19 cellular contexts compared by ENCODE assay signal in the genomic region with DNA sequence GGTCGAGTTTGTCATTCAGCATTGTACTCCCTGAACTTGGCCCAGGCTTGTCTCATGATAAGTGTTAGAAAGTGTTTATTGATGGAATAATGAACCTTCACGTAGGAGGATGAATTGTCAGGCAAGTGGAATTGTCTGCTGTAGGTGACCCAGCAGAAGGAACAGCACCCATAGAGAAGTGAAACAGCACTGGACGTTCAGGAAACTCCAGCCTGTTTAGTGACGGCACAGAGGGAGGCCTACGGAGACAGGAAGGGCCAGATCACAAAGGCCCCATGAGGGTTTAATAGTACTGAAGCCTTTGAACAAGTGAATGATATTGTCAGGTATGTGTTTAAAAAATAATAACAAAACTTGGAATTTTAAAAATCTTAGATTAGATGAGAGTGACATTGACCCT. TPM values are rescaled to one million over a fixed set of nuclear protein-coding genes. Genes with fewer than 3 reads are reported as not detected.
A peak's percentile ranks its signal among the peaks of the same experiment; 100 is the strongest.
DNase-seq lines count a peak whose midpoint lies in the region; ATAC-seq, FAIRE-seq and TF ChIP-seq lines count a peak whose summit lies in the region.
"Had no signal": no experiment of that assay in that cellular context is flagged by ENCODE, and none has a peak within 500 bp of the region (broad histone marks: within the 10 kb centered on the region; RNA-seq: fewer than 3 reads in every experiment).

No MANE protein-coding gene starts in this region.

- H3K4me3 Mint-ChIP-seq in activated CD8-positive, alpha-beta T cell treated with anti-CD3 and anti-CD28 coated beads for 36 hours, result peak overlapping the region; percentile 93
- H3K4me3 Mint-ChIP-seq in activated CD8-positive, alpha-beta T cell treated with anti-CD3 and anti-CD28 coated beads, Interleukin-2, amount 10 ng/mL, durations not matched to agents 7 days and 5 days, result no peak overlapping the region
- no peak overlapping the region for H3K4me3 Mint-ChIP-seq in naive thymus-derived CD4-positive, alpha-beta T cell
- H3K4me3 Mint-ChIP-seq: GM23338 had no signal

- FAIRE-seq in GM18507 (lab: Jason Lieb, UNC) (peak; percentile 70), GM12878 (lab: Jason Lieb, UNC) (no peak), RCC 7860 (lab: Jason Lieb, UNC) (no peak)

- H3K27me3 Mint-ChIP-seq in activated CD8-positive, alpha-beta T cell treated with anti-CD3 and anti-CD28 coated beads for 36 hours, result no peaks in the 10 kb centered on the region
- H3K27me3 Mint-ChIP-seq in activated CD8-positive, alpha-beta T cell treated with anti-CD3 and anti-CD28 coated beads, Interleukin-2, amount 10 ng/mL, durations not matched to agents 7 days and 5 days (ENCODE audit: low read depth), result no peaks in the 10 kb centered on the region
- H3K27me3 Mint-ChIP-seq in naive thymus-derived CD4-positive, alpha-beta T cell, result peaks cover 0 to 2% (median 0%) of the 10 kb centered on the region in 5 donors

- no peak for DNase-seq in activated CD8-positive, alpha-beta T cell treated with anti-CD3 and anti-CD28 coated beads for 36 hours
- no peak for DNase-seq in activated CD8-positive, alpha-beta T cell treated with anti-CD3 and anti-CD28 coated beads, Interleukin-2, amount 10 ng/mL, durations not matched to agents 7 days and 5 days
- DNase-seq in GM18507 (ENCODE audit: extremely low spot score, insufficient read length, low read depth) (no peak), GM12878 (ENCODE audit: low read depth, low spot score) (no peak), spleen (no peak), BE2C (no peak), RCC 7860 (ENCODE audit: low spot score) (no peak)
- no peak for DNase-seq in naive thymus-derived CD4-positive, alpha-beta T cell
- DNase-seq: ACHN; activated naive CD4-positive, alpha-beta T cell treated with anti-CD3 and anti-CD28 coated beads for 36 hours; brain microvascular endothelial cell; Calu3; GDM1; NCI-H187; NCI-H510A treated with DMSO at 0.1 percent for 48 hours; sigmoid colon; stimulated activated CD4-positive, alpha-beta T cell treated with anti-CD3 and anti-CD28 coated beads, Interleukin-4, amount 100 ng/mL, for 24 hours had no signal

- peaks cover 69% of the 10 kb centered on the region for H3K79me2 ChIP-seq in GM12878 (ENCODE audit: control insufficient read depth, insufficient read depth, low read length)

- no TSS peak for BruUV-seq in GM12878 (replicated peaks; lab: Mats Ljungman, UMichigan)

- intact Hi-C loops in activated CD8-positive, alpha-beta T cell treated with anti-CD3 and anti-CD28 coated beads for 36 hours (cut with micrococcal nuclease), result no loop called here
- intact Hi-C loops in GM12878 (cut with micrococcal nuclease; ENCODE audit: unreplicated experiment), result loop anchor here (5.0 kb wide), 1 partner anchor 199 kb away; no protein-coding TSS in a partner anchor
- intact Hi-C loops in spleen (cut with DNase I; ENCODE audit: low total_unique reads), result loop anchor here (10.0 kb wide), 1 partner anchor 62 kb away; no protein-coding TSS in a partner anchor
- intact Hi-C loops in naive thymus-derived CD4-positive, alpha-beta T cell (cut with micrococcal nuclease), result loop anchor here (5.0 to 10.0 kb wide), 4 partner anchors 429 to 1218 kb away; no protein-coding TSS in a partner anchor

- H3K4me3 ChIP-seq in GM12878 (peak overlapping the region; percentile 74), spleen (peak overlapping the region in 2 of 8 donors; percentile 83 to 85), BE2C (ENCODE audit: low read depth, low read length) (no peak overlapping the region)
- no peak overlapping the region for H3K4me3 ChIP-seq in naive thymus-derived CD4-positive, alpha-beta T cell (ENCODE audit: low read length)
- H3K4me3 ChIP-seq: esophagus muscularis mucosa, GM23338, sigmoid colon had no signal

- no peaks in the 10 kb centered on the region for H3K9me3 Mint-ChIP-seq in activated CD8-positive, alpha-beta T cell treated with anti-CD3 and anti-CD28 coated beads for 36 hours
- H3K9me3 Mint-ChIP-seq in activated CD8-positive, alpha-beta T cell treated with anti-CD3 and anti-CD28 coated beads, Interleukin-2, amount 10 ng/mL, durations not matched to agents 7 days and 5 days (ENCODE audit: insufficient read depth), result no peaks in the 10 kb centered on the region
- peaks cover 0 to 2% (median 0%) of the 10 kb centered on the region in 11 donors for H3K9me3 Mint-ChIP-seq in naive thymus-derived CD4-positive, alpha-beta T cell
- H3K9me3 Mint-ChIP-seq: activated naive CD4-positive, alpha-beta T cell treated with anti-CD3 and anti-CD28 coated beads for 36 hours; GM23338 had no signal

- peak overlapping the region; percentile 98 for H3K27ac ChIP-seq in GM12878 (ENCODE audit: control insufficient read depth, insufficient read depth)
- peak overlapping the region in 6 of 8 donors; percentile 91 to 97 (median 95) for H3K27ac ChIP-seq in spleen
- no peak overlapping the region for H3K27ac ChIP-seq in naive thymus-derived CD4-positive, alpha-beta T cell (ENCODE audit: low read depth, low read length)
- H3K27ac ChIP-seq: brain microvascular endothelial cell, esophagus muscularis mucosa, sigmoid colon had no signal

- RAD21 ChIA-PET in GM12878 (lab: Charles Lee; ENCODE audit: unreplicated experiment), result interaction anchor here (1.0 to 3.3 kb wide), 2 partner anchors 63 to 64 kb away, joined by 4 to 17 read pairs; no protein-coding TSS in a partner anchor

- SMC1A ChIA-PET in GM12878 (lab: Charles Lee; ENCODE audit: uncharacterized antibody, unreplicated experiment), result interaction anchor here (1.1 to 3.7 kb wide), 3 partner anchors 9 to 28 kb away, joined by 4 to 23 read pairs (median 6); no protein-coding TSS in a partner anchor

- TF ChIP-seq CTCF in activated CD8-positive, alpha-beta T cell treated with anti-CD3 and anti-CD28 coated beads for 36 hours (IDR thresholded peaks at IDR 0.05), result no peak
- TF ChIP-seq CTCF in GM12878 (IDR thresholded peaks at IDR 0.05 in 2 of 3, conservative IDR thresholded peaks at IDR 0.05 in 1 of 3; ENCODE audit: control insufficient read depth in 2 of 3, extremely low read depth in 1 of 3, insufficient read depth in 1 of 3, low read depth in 3 of 3, low read length in 3 of 3) (no peak), spleen (IDR thresholded peaks at IDR 0.05 in 8 of 11, conservative IDR thresholded peaks at IDR 0.05 in 3 of 11) (no peak), BE2C (IDR thresholded peaks at IDR 0.05; ENCODE audit: low read depth, low read length) (no peak)

- no peak for TF ChIP-seq RAD21 in GM12878 (IDR thresholded peaks at IDR 0.05; ENCODE audit: insufficient read depth, low read depth, low read length)

- 0 out of 2 replicates have a peak, but pooled peaks cover 3% of the 10 kb centered on the region for H4K20me1 ChIP-seq in GM12878 (ENCODE audit: control insufficient read depth, insufficient read depth)

- H3K9me3 ChIP-seq in GM12878 (replicated peaks; ENCODE audit: control insufficient read depth, insufficient read depth, low read length) (no peaks in the 10 kb centered on the region), spleen (no peaks in the 10 kb centered on the region), BE2C (no peaks in the 10 kb centered on the region)
- no peaks in the 10 kb centered on the region for H3K9me3 ChIP-seq in naive thymus-derived CD4-positive, alpha-beta T cell (ENCODE audit: control insufficient read depth in 2 of 3, low read length in 3 of 3)
- H3K9me3 ChIP-seq: esophagus muscularis mucosa, sigmoid colon had no signal

- H3K36me3 Mint-ChIP-seq in activated CD8-positive, alpha-beta T cell treated with anti-CD3 and anti-CD28 coated beads for 36 hours (ENCODE audit: low read depth), result peaks cover 64% of the 10 kb centered on the region
- peaks cover 41% of the 10 kb centered on the region for H3K36me3 Mint-ChIP-seq in activated CD8-positive, alpha-beta T cell treated with anti-CD3 and anti-CD28 coated beads, Interleukin-2, amount 10 ng/mL, durations not matched to agents 7 days and 5 days (ENCODE audit: low read depth)
- peaks cover 0 to 31% (median 0%) of the 10 kb centered on the region in 5 donors for H3K36me3 Mint-ChIP-seq in naive thymus-derived CD4-positive, alpha-beta T cell

- peak overlapping the region; percentile 51 for H3K9ac ChIP-seq in GM12878 (ENCODE audit: control insufficient read depth, insufficient read depth, low read length)

- peak overlapping the region; percentile 74 for H3K4me2 ChIP-seq in GM12878 (ENCODE audit: control insufficient read depth, insufficient read depth)
- H3K4me2 ChIP-seq: GM23338 had no signal

- peaks cover 36% of the 10 kb centered on the region for H3K4me1 ChIP-seq in GM12878 (ENCODE audit: control insufficient read depth, insufficient read depth, low read length)
- peaks cover 20 to 84% (median 73%) of the 10 kb centered on the region in 6 donors for H3K4me1 ChIP-seq in spleen
- H3K4me1 ChIP-seq in BE2C, result no peaks in the 10 kb centered on the region
- H3K4me1 ChIP-seq in naive thymus-derived CD4-positive, alpha-beta T cell (ENCODE audit: control insufficient read depth in 2 of 2, insufficient read depth in 2 of 2, low read length in 2 of 2), result peaks cover 0 to 23% of the 10 kb centered on the region in 2 donors

- H3K36me3 ChIP-seq in GM12878 (ENCODE audit: control insufficient read depth in 2 of 2, insufficient read depth in 2 of 2, low read length in 1 of 2) (peaks cover 3 to 11% of the 10 kb centered on the region in 2 experiments; a peak in 2 of 4 replicates), spleen (peaks cover 0 to 29% (median 0%) of the 10 kb centered on the region in 6 donors), BE2C (no peaks in the 10 kb centered on the region)
- no peaks in the 10 kb centered on the region for H3K36me3 ChIP-seq in naive thymus-derived CD4-positive, alpha-beta T cell (ENCODE audit: control insufficient read depth in 2 of 3, insufficient read depth in 3 of 3, low read length in 3 of 3)
- H3K36me3 ChIP-seq: brain microvascular endothelial cell, esophagus muscularis mucosa, sigmoid colon had no signal

- no peak for TF ChIP-seq POLR2A in GM12878 (IDR thresholded peaks at IDR 0.05; ENCODE audit: low read depth, low read length)
- TF ChIP-seq POLR2A in spleen (IDR thresholded peaks at IDR 0.05), result no peak

- no peak overlapping the region; the same call in 1 of the 2 replicates for H2AFZ ChIP-seq in GM12878 (ENCODE audit: control insufficient read depth, low read depth, low read length)
- H2AFZ ChIP-seq: GM23338 had no signal

- H3K27me3 ChIP-seq in GM12878 (replicated peaks in 1 of 2; ENCODE audit: control insufficient read depth in 2 of 2, insufficient read depth in 2 of 2, low read length in 1 of 2) (no peaks in the 10 kb centered on the region), spleen (replicated peaks in 1 of 7) (no peaks in the 10 kb centered on the region), BE2C (peaks cover 27% of the 10 kb centered on the region)
- H3K27me3 ChIP-seq in naive thymus-derived CD4-positive, alpha-beta T cell (ENCODE audit: control insufficient read depth in 2 of 2, insufficient read depth in 2 of 2, low read length in 2 of 2), result no peaks in the 10 kb centered on the region
- H3K27me3 ChIP-seq: brain microvascular endothelial cell, sigmoid colon had no signal

- TF ChIP-seq EP300 in GM12878 (IDR thresholded peaks at IDR 0.05; ENCODE audit: borderline replicate concordance in 1 of 2, control insufficient read depth in 1 of 2, low read depth in 2 of 2, low read length in 2 of 2), result no peak

- peaks cover 59% of the 10 kb centered on the region for H3K4me1 Mint-ChIP-seq in activated CD8-positive, alpha-beta T cell treated with anti-CD3 and anti-CD28 coated beads for 36 hours (ENCODE audit: low read depth)
- peaks cover 51% of the 10 kb centered on the region for H3K4me1 Mint-ChIP-seq in activated CD8-positive, alpha-beta T cell treated with anti-CD3 and anti-CD28 coated beads, Interleukin-2, amount 10 ng/mL, durations not matched to agents 7 days and 5 days (ENCODE audit: low read depth)
- H3K4me1 Mint-ChIP-seq in naive thymus-derived CD4-positive, alpha-beta T cell, result peaks cover 6 to 64% (median 15%) of the 10 kb centered on the region in 7 donors

- no peak for ATAC-seq in activated CD8-positive, alpha-beta T cell treated with anti-CD3 and anti-CD28 coated beads for 36 hours
- no peak for ATAC-seq in activated CD8-positive, alpha-beta T cell treated with anti-CD3 and anti-CD28 coated beads, Interleukin-2, amount 10 ng/mL, durations not matched to agents 7 days and 5 days
- ATAC-seq in GM12878, result peak; percentile 43
- ATAC-seq in naive thymus-derived CD4-positive, alpha-beta T cell, result no peak
- ATAC-seq: GM23338 had no signal

- POLR2A ChIA-PET in activated CD8-positive, alpha-beta T cell treated with anti-CD3 and anti-CD28 coated beads for 36 hours (lab: Charles Lee), result interaction anchor here (0.9 kb wide), 1 partner anchor 11 kb away, joined by 5 read pairs; no protein-coding TSS in a partner anchor
- POLR2A ChIA-PET in activated CD8-positive, alpha-beta T cell treated with anti-CD3 and anti-CD28 coated beads, Interleukin-2, amount 10 ng/mL, durations not matched to agents 7 days and 5 days (lab: Charles Lee), result no interaction called here
- POLR2A ChIA-PET in GM12878 (lab: Charles Lee), result interaction anchor here (0.8 to 2.4 kb wide), 4 partner anchors 8 to 58 kb away, joined by 3 to 6 read pairs (median 4); partner anchors contain the start of gene SF3B5
- POLR2A ChIA-PET in naive thymus-derived CD4-positive, alpha-beta T cell (lab: Charles Lee), result no interaction called here

- CTCF ChIA-PET in activated CD8-positive, alpha-beta T cell treated with anti-CD3 and anti-CD28 coated beads for 36 hours (lab: Charles Lee), result no interaction called here
- CTCF ChIA-PET in activated CD8-positive, alpha-beta T cell treated with anti-CD3 and anti-CD28 coated beads, Interleukin-2, amount 10 ng/mL, durations not matched to agents 7 days and 5 days (lab: Charles Lee), result no interaction called here
- CTCF ChIA-PET in GM12878 (lab: Yijun Ruan, JAX), result interaction anchor here (0.9 to 3.5 kb wide), 5 partner anchors 10 to 63 kb away, joined by 3 to 12 read pairs (median 5); no protein-coding TSS in a partner anchor
- CTCF ChIA-PET in naive thymus-derived CD4-positive, alpha-beta T cell (lab: Charles Lee), result interaction anchor here (0.6 kb wide), 1 partner anchor 251 kb away, joined by 3 read pairs; no protein-coding TSS in a partner anchor

- peak overlapping the region; percentile 94 for H3K27ac Mint-ChIP-seq in activated CD8-positive, alpha-beta T cell treated with anti-CD3 and anti-CD28 coated beads for 36 hours
- H3K27ac Mint-ChIP-seq in activated CD8-positive, alpha-beta T cell treated with anti-CD3 and anti-CD28 coated beads, Interleukin-2, amount 10 ng/mL, durations not matched to agents 7 days and 5 days, result no peak overlapping the region
- H3K27ac Mint-ChIP-seq in naive thymus-derived CD4-positive, alpha-beta T cell, result peak overlapping the region in 1 of 9 donors; percentile 98
- H3K27ac Mint-ChIP-seq: GM23338 had no signal

- 2% methylated on average over 5 of the region's 5 CpGs for WGBS in GM12878 (ENCODE audit: insufficient coverage, insufficient replicate concordance, low lambda C conversion rate, missing lambda C conversion rate)
- WGBS in spleen, 5 donors, result 57 to 72% (median 66%) methylated on average over 5 of the region's 5 CpGs

- in situ Hi-C loops in GM12878 (cut with MboI), result loop anchor here (5.0 kb wide), 1 partner anchor 64 kb away; no protein-coding TSS in a partner anchor

RNA-seq across cellular contexts. Expression of gene STX11, which starts 2.9 kb away (rescaled TPM):
- total RNA-seq in activated CD8-positive, alpha-beta T cell treated with anti-CD3 and anti-CD28 coated beads for 36 hours, result 10 to 100 TPM; 19.4 to 20.7 TPM
- 10 to 100 TPM; 13.9 to 14.1 TPM for total RNA-seq in activated CD8-positive, alpha-beta T cell treated with anti-CD3 and anti-CD28 coated beads, Interleukin-2, amount 10 ng/mL, durations not matched to agents 7 days and 5 days
- total RNA-seq in GM12878 (2013; cell fraction: nucleolus; rRNA removed), result 23.8 and 25.7 TPM in 2 replicates
- total RNA-seq in GM12878 (2014; rRNA removed), result 21.3 and 22.0 TPM in 2 replicates
- total RNA-seq in GM12878 (2014; rRNA removed; fragmentation: Illumina TruSeq; extraction: Trizol), result 9.2 and 10.1 TPM in 2 replicates
- total RNA-seq in GM12878 (2021), result 20.9 and 23.2 TPM in 2 replicates
- 8.4 TPM for polyA plus RNA-seq in GM12878 (2011; ENCODE audit: low read depth)
- polyA plus RNA-seq in GM12878 (2011; rRNA removed), result 34.2 and 35.3 TPM in 2 replicates
- 34.9 and 44.9 TPM in 2 replicates for polyA plus RNA-seq in GM12878 (2011; cell fraction: cytosol; rRNA removed)
- polyA plus RNA-seq in GM12878 (2011; cell fraction: nucleus; rRNA removed), result 25.4 and 30.4 TPM in 2 replicates
- polyA plus RNA-seq in GM12878 (2012), result 14.9 and 16.3 TPM in 2 replicates
- polyA plus RNA-seq in GM12878 (2014; fragmentation: Illumina TruSeq; extraction: Trizol), result 9.9 and 11.0 TPM in 2 replicates
- polyA plus RNA-seq in GM12878 (2014; fragmentation: Nextera tagmentation; extraction: Ambion mirVana), result 1 to 10 TPM in 1 of 2 experiments, under 1 TPM in 1; 0.66 to 2.3 TPM
- polyA plus RNA-seq in GM12878 (2014; rRNA removed), result 17.8 and 18.2 TPM in 2 replicates
- polyA plus RNA-seq in GM12878 (2016; fragmentation: Nextera tagmentation; extraction: Ambion mirVana), result 10 to 100 TPM; 37.7 to 38.1 TPM
- polyA minus RNA-seq in GM12878 (2011; rRNA and poly(A)+ RNA removed), result 34.6 and 59.5 TPM in 2 replicates
- polyA minus RNA-seq in GM12878 (2011; cell fraction: cytosol; rRNA and poly(A)+ RNA removed), result 21.9 and 22.6 TPM in 2 replicates
- polyA minus RNA-seq in GM12878 (2011; cell fraction: nucleus; rRNA and poly(A)+ RNA removed), result 13.5 and 24.3 TPM in 2 replicates
- total RNA-seq in spleen, result 10 to 100 TPM; 34.8 to 76.0 (median 52.0) TPM
- 10 to 100 TPM in 1 of 3 donors, 1 to 10 TPM in 2; 5.9 to 14.4 (median 9.3) TPM for polyA plus RNA-seq in spleen
- not detected for polyA plus RNA-seq in BE2C (2012; ENCODE audit: insufficient read depth, insufficient read length, low read depth)
- 10 to 100 TPM in 3 of 5 experiments, 1 to 10 TPM in 2; 2.6 to 60.5 (median 11.6) TPM for total RNA-seq in naive thymus-derived CD4-positive, alpha-beta T cell
- polyA plus RNA-seq in naive thymus-derived CD4-positive, alpha-beta T cell, result 1 to 10 TPM; 1.9 to 2.4 TPM

RNA-seq across cellular contexts. Expression of gene SF3B5, which starts 57.9 kb away (rescaled TPM):
- total RNA-seq in activated CD8-positive, alpha-beta T cell treated with anti-CD3 and anti-CD28 coated beads for 36 hours, result 100 to 1,000 TPM; 207 to 210 TPM
- total RNA-seq in activated CD8-positive, alpha-beta T cell treated with anti-CD3 and anti-CD28 coated beads, Interleukin-2, amount 10 ng/mL, durations not matched to agents 7 days and 5 days, result 100 to 1,000 TPM; 167 to 168 TPM
- 22.1 and 31.4 TPM in 2 replicates for total RNA-seq in GM12878 (2013; cell fraction: nucleolus; rRNA removed)
- total RNA-seq in GM12878 (2014; rRNA removed), result 275 and 288 TPM in 2 replicates
- 208 and 220 TPM in 2 replicates for total RNA-seq in GM12878 (2014; rRNA removed; fragmentation: Illumina TruSeq; extraction: Trizol)
- 259 and 261 TPM in 2 replicates for total RNA-seq in GM12878 (2021)
- 210 TPM for polyA plus RNA-seq in GM12878 (2011; ENCODE audit: low read depth)
- 131 and 269 TPM in 2 replicates for polyA plus RNA-seq in GM12878 (2011; rRNA removed)
- 502 and 575 TPM in 2 replicates for polyA plus RNA-seq in GM12878 (2011; cell fraction: cytosol; rRNA removed)
- 221 and 222 TPM in 2 replicates for polyA plus RNA-seq in GM12878 (2011; cell fraction: nucleus; rRNA removed)
- polyA plus RNA-seq in GM12878 (2012), result 198 and 217 TPM in 2 replicates
- polyA plus RNA-seq in GM12878 (2014; fragmentation: Illumina TruSeq; extraction: Trizol), result 107 and 336 TPM in 2 replicates
- 100 to 1,000 TPM; 700 to 864 TPM for polyA plus RNA-seq in GM12878 (2014; fragmentation: Nextera tagmentation; extraction: Ambion mirVana)
- 346 and 373 TPM in 2 replicates for polyA plus RNA-seq in GM12878 (2014; rRNA removed)
- 100 to 1,000 TPM; 423 to 467 TPM for polyA plus RNA-seq in GM12878 (2016; fragmentation: Nextera tagmentation; extraction: Ambion mirVana)
- polyA minus RNA-seq in GM12878 (2011; rRNA and poly(A)+ RNA removed), result 145 and 211 TPM in 2 replicates
- polyA minus RNA-seq in GM12878 (2011; cell fraction: cytosol; rRNA and poly(A)+ RNA removed), result 58.7 and 78.2 TPM in 2 replicates
- polyA minus RNA-seq in GM12878 (2011; cell fraction: nucleus; rRNA and poly(A)+ RNA removed), result 61.8 and 82.0 TPM in 2 replicates
- 100 to 1,000 TPM in 3 of 7 donors, 10 to 100 TPM in 4; 80.1 to 153 (median 89.6) TPM for total RNA-seq in spleen
- polyA plus RNA-seq in spleen, result 100 to 1,000 TPM; 172 to 236 (median 189) TPM
- polyA plus RNA-seq in BE2C (2012; ENCODE audit: insufficient read depth, insufficient read length, low read depth), result 305 TPM
- 100 to 1,000 TPM in 3 of 5 experiments, 10 to 100 TPM in 2; 89.2 to 155 (median 122) TPM for total RNA-seq in naive thymus-derived CD4-positive, alpha-beta T cell
- 100 to 1,000 TPM; 346 to 444 TPM for polyA plus RNA-seq in naive thymus-derived CD4-positive, alpha-beta T cell

Comparison
In these comparisons a context has a peak if more than half of its experiments do, and no peak if none do; other contexts are left out.
1. POLR2A ChIA-PET loops: an anchor here in activated CD8-positive, alpha-beta T cell treated with anti-CD3 and anti-CD28 coated beads for 36 hours (0.9 kb wide) and GM12878 (0.8 to 2.4 kb wide); none called in activated CD8-positive, alpha-beta T cell treated with anti-CD3 and anti-CD28 coated beads, Interleukin-2, amount 10 ng/mL, durations not matched to agents 7 days and 5 days and naive thymus-derived CD4-positive, alpha-beta T cell.
2. CTCF ChIA-PET loops: an anchor here in GM12878 (0.9 to 3.5 kb wide) and naive thymus-derived CD4-positive, alpha-beta T cell (0.6 kb wide); none called in activated CD8-positive, alpha-beta T cell treated with anti-CD3 and anti-CD28 coated beads for 36 hours and activated CD8-positive, alpha-beta T cell treated with anti-CD3 and anti-CD28 coated beads, Interleukin-2, amount 10 ng/mL, durations not matched to agents 7 days and 5 days.